Comparison of ENCODE assay signal across 1 cellular context in genomic region chr1:154469844-154470417, GRCh38.
A peak's percentile ranks its signal among the peaks of the same experiment; 100 is the strongest.
TF ChIP-seq lines count a peak whose summit lies in the region.

No MANE protein-coding gene starts in this region.

TF ChIP-seq in HepG2, 621 proteins besides CTCF, POLR2A, EP300 and RAD21 (continued from another document and continues in another):
- peak; percentile 57; the same call in 1 of the 2 replicates for TF ChIP-seq TBX2 (CRISPR knock-in tag; IDR thresholded peaks at IDR 0.05; ENCODE audit: borderline replicate concordance)
- no peak for TF ChIP-seq ZNF34 (CRISPR knock-in tag; IDR thresholded peaks at IDR 0.05; ENCODE audit: borderline replicate concordance)
- TF ChIP-seq ZNF547 (CRISPR knock-in tag; IDR thresholded peaks at IDR 0.05), result no peak
- TF ChIP-seq, protein P1, sequence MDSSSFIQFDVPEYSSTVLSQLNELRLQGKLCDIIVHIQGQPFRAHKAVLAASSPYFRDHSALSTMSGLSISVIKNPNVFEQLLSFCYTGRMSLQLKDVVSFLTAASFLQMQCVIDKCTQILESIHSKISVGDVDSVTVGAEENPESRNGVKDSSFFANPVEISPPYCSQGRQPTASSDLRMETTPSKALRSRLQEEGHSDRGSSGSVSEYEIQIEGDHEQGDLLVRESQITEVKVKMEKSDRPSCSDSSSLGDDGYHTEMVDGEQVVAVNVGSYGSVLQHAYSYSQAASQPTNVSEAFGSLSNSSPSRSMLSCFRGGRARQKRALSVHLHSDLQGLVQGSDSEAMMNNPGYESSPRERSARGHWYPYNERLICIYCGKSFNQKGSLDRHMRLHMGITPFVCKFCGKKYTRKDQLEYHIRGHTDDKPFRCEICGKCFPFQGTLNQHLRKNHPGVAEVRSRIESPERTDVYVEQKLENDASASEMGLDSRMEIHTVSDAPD (CRISPR knock-in tag; IDR thresholded peaks at IDR 0.05), result no peak
- no peak for TF ChIP-seq NFE2 (CRISPR knock-in tag; IDR thresholded peaks at IDR 0.05)
- no peak for TF ChIP-seq TFDP2 (CRISPR knock-in tag; IDR thresholded peaks at IDR 0.05)
- no peak for TF ChIP-seq HOXD1 (CRISPR knock-in tag; IDR thresholded peaks at IDR 0.05)
- TF ChIP-seq ZNF605 (CRISPR knock-in tag; IDR thresholded peaks at IDR 0.05), result no peak
- TF ChIP-seq GATAD2A (CRISPR knock-in tag; IDR thresholded peaks at IDR 0.05), result peak; percentile 61
- peak; percentile 58; the same call in 1 of the 2 replicates for TF ChIP-seq MIER3 (CRISPR knock-in tag; IDR thresholded peaks at IDR 0.05; ENCODE audit: borderline replicate concordance)
- no peak for TF ChIP-seq EED (CRISPR knock-in tag; IDR thresholded peaks at IDR 0.05)
- TF ChIP-seq ZNF292 (CRISPR knock-in tag; IDR thresholded peaks at IDR 0.05; ENCODE audit: borderline replicate concordance, low read depth), result no peak
- TF ChIP-seq ZNF232 (CRISPR knock-in tag; IDR thresholded peaks at IDR 0.05; ENCODE audit: borderline replicate concordance), result 0 out of 2 replicates have a peak, but pooled peaks have one; percentile 14
- no peak for TF ChIP-seq RFXANK (CRISPR knock-in tag; IDR thresholded peaks at IDR 0.05)
- no peak for TF ChIP-seq GPBP1L1 (CRISPR knock-in tag; IDR thresholded peaks at IDR 0.05)
- no peak for TF ChIP-seq IRX3 (CRISPR knock-in tag; IDR thresholded peaks at IDR 0.05; ENCODE audit: borderline replicate concordance, low read depth)
- TF ChIP-seq, protein P2, sequence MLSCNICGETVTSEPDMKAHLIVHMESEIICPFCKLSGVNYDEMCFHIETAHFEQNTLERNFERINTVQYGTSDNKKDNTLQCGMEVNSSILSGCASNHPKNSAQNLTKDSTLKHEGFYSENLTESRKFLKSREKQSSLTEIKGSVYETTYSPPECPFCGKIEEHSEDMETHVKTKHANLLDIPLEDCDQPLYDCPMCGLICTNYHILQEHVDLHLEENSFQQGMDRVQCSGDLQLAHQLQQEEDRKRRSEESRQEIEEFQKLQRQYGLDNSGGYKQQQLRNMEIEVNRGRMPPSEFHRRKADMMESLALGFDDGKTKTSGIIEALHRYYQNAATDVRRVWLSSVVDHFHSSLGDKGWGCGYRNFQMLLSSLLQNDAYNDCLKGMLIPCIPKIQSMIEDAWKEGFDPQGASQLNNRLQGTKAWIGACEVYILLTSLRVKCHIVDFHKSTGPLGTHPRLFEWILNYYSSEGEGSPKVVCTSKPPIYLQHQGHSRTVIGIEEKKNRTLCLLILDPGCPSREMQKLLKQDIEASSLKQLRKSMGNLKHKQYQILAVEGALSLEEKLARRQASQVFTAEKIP (CRISPR knock-in tag; IDR thresholded peaks at IDR 0.05; ENCODE audit: borderline replicate concordance), result no peak
- TF ChIP-seq FOXP4 (CRISPR knock-in tag; IDR thresholded peaks at IDR 0.05), result peak; percentile 23; the same call in 1 of the 2 replicates
- no peak for TF ChIP-seq ZSCAN25 (CRISPR knock-in tag; IDR thresholded peaks at IDR 0.05)
- TF ChIP-seq KDM1A (CRISPR knock-in tag; IDR thresholded peaks at IDR 0.05), result peak; percentile 15; the same call in 1 of the 2 replicates
- TF ChIP-seq ZNF607 (CRISPR knock-in tag; IDR thresholded peaks at IDR 0.05; ENCODE audit: borderline replicate concordance), result 0 out of 2 replicates have a peak, but pooled peaks have one; percentile 33
- TF ChIP-seq, protein P3, sequence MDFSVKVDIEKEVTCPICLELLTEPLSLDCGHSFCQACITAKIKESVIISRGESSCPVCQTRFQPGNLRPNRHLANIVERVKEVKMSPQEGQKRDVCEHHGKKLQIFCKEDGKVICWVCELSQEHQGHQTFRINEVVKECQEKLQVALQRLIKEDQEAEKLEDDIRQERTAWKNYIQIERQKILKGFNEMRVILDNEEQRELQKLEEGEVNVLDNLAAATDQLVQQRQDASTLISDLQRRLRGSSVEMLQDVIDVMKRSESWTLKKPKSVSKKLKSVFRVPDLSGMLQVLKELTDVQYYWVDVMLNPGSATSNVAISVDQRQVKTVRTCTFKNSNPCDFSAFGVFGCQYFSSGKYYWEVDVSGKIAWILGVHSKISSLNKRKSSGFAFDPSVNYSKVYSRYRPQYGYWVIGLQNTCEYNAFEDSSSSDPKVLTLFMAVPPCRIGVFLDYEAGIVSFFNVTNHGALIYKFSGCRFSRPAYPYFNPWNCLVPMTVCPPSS (IDR thresholded peaks at IDR 0.05), result no peak
- TF ChIP-seq ZNF703 (CRISPR knock-in tag; IDR thresholded peaks at IDR 0.05; ENCODE audit: borderline replicate concordance), result no peak
- TF ChIP-seq, protein P4, sequence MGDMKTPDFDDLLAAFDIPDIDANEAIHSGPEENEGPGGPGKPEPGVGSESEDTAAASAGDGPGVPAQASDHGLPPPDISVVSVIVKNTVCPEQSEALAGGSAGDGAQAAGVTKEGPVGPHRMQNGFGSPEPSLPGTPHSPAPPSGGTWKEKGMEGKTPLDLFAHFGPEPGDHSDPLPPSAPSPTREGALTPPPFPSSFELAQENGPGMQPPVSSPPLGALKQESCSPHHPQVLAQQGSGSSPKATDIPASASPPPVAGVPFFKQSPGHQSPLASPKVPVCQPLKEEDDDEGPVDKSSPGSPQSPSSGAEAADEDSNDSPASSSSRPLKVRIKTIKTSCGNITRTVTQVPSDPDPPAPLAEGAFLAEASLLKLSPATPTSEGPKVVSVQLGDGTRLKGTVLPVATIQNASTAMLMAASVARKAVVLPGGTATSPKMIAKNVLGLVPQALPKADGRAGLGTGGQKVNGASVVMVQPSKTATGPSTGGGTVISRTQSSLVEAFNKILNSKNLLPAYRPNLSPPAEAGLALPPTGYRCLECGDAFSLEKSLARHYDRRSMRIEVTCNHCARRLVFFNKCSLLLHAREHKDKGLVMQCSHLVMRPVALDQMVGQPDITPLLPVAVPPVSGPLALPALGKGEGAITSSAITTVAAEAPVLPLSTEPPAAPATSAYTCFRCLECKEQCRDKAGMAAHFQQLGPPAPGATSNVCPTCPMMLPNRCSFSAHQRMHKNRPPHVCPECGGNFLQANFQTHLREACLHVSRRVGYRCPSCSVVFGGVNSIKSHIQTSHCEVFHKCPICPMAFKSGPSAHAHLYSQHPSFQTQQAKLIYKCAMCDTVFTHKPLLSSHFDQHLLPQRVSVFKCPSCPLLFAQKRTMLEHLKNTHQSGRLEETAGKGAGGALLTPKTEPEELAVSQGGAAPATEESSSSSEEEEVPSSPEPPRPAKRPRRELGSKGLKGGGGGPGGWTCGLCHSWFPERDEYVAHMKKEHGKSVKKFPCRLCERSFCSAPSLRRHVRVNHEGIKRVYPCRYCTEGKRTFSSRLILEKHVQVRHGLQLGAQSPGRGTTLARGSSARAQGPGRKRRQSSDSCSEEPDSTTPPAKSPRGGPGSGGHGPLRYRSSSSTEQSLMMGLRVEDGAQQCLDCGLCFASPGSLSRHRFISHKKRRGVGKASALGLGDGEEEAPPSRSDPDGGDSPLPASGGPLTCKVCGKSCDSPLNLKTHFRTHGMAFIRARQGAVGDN (CRISPR knock-in tag; IDR thresholded peaks at IDR 0.05), result peak; percentile 45; the same call in 1 of the 2 replicates
- 0 out of 2 replicates have a peak, but pooled peaks have one; percentile 23 for TF ChIP-seq HOMEZ (CRISPR knock-in tag; IDR thresholded peaks at IDR 0.05; ENCODE audit: low read depth)
- no peak for TF ChIP-seq NAIF1 (CRISPR knock-in tag; IDR thresholded peaks at IDR 0.05; ENCODE audit: borderline replicate concordance)
- TF ChIP-seq TRIM24 (CRISPR knock-in tag; IDR thresholded peaks at IDR 0.05), result no peak
- TF ChIP-seq MXI1 (IDR thresholded peaks at IDR 0.05; ENCODE audit: borderline replicate concordance, low read depth, low read length), result no peak
- TF ChIP-seq, protein P5, sequence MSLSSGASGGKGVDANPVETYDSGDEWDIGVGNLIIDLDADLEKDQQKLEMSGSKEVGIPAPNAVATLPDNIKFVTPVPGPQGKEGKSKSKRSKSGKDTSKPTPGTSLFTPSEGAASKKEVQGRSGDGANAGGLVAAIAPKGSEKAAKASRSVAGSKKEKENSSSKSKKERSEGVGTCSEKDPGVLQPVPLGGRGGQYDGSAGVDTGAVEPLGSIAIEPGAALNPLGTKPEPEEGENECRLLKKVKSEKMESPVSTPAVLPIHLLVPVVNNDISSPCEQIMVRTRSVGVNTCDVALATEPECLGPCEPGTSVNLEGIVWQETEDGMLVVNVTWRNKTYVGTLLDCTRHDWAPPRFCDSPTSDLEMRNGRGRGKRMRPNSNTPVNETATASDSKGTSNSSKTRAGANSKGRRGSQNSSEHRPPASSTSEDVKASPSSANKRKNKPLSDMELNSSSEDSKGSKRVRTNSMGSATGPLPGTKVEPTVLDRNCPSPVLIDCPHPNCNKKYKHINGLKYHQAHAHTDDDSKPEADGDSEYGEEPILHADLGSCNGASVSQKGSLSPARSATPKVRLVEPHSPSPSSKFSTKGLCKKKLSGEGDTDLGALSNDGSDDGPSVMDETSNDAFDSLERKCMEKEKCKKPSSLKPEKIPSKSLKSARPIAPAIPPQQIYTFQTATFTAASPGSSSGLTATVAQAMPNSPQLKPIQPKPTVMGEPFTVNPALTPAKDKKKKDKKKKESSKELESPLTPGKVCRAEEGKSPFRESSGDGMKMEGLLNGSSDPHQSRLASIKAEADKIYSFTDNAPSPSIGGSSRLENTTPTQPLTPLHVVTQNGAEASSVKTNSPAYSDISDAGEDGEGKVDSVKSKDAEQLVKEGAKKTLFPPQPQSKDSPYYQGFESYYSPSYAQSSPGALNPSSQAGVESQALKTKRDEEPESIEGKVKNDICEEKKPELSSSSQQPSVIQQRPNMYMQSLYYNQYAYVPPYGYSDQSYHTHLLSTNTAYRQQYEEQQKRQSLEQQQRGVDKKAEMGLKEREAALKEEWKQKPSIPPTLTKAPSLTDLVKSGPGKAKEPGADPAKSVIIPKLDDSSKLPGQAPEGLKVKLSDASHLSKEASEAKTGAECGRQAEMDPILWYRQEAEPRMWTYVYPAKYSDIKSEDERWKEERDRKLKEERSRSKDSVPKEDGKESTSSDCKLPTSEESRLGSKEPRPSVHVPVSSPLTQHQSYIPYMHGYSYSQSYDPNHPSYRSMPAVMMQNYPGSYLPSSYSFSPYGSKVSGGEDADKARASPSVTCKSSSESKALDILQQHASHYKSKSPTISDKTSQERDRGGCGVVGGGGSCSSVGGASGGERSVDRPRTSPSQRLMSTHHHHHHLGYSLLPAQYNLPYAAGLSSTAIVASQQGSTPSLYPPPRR (CRISPR knock-in tag; IDR thresholded peaks at IDR 0.05; ENCODE audit: borderline replicate concordance), result 0 out of 2 replicates have a peak, but pooled peaks have one; percentile 18
- TF ChIP-seq TIGD3 (CRISPR knock-in tag; IDR thresholded peaks at IDR 0.05; ENCODE audit: borderline replicate concordance), result no peak
- no peak for TF ChIP-seq ZNF670 (CRISPR knock-in tag; IDR thresholded peaks at IDR 0.05; ENCODE audit: borderline replicate concordance)
- no peak for TF ChIP-seq HOXA9 (CRISPR knock-in tag; IDR thresholded peaks at IDR 0.05; ENCODE audit: borderline replicate concordance)
